Comparison of ENCODE assay signal across 17 cellular contexts in the genomic region with DNA sequence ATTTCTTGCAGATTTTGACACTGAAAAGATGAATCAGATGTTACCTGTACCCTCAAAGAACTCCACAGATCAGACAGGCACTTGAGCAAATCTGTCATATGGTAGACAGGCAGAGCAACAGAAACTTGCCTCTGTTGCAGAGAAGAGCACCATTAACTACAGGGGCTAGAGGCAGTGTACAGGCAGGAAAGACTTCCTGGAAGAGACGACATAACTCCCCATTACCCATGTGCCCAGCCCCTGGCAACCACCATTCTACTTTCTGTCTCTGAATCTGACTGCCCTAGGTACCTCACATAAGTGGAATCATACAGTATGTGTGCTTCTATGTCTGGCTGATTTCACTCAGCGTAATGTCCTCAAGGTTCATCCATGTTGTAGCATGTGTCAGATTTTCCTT. TPM values are rescaled to one million over a fixed set of nuclear protein-coding genes. Genes with fewer than 3 reads are reported as not detected.
DNase-seq lines count a peak whose midpoint lies in the region; TF ChIP-seq lines count a peak whose summit lies in the region.
"Had no signal": no experiment of that assay in that cellular context is flagged by ENCODE, and none has a peak within 500 bp of the region (broad histone marks: within the 10 kb centered on the region; RNA-seq: fewer than 3 reads in every experiment).

No MANE protein-coding gene starts in this region.

- no peaks in the 10 kb centered on the region for H3K4me1 ChIP-seq in endodermal cell (ENCODE audit: control insufficient read depth, insufficient read depth, low read length)

- no peaks in the 10 kb centered on the region for H3K9me3 Mint-ChIP-seq in activated naive CD4-positive, alpha-beta T cell treated with anti-CD3 and anti-CD28 coated beads, Interleukin-2, amount 50 U/mL, for 24 hours
- no peaks in the 10 kb centered on the region for H3K9me3 Mint-ChIP-seq in activated CD4-positive, alpha-beta memory T cell treated with anti-CD3 and anti-CD28 coated beads for 36 hours
- H3K9me3 Mint-ChIP-seq in endodermal cell = peaks cover 5% of the 10 kb centered on the region
- H3K9me3 Mint-ChIP-seq in stimulated activated naive CD8-positive, alpha-beta T cell treated with anti-CD3 and anti-CD28 coated beads, Interleukin-15, Interleukin-2, amounts not matched to agents 100 ng/mL and 50 ng/mL, for 24 hours = no peaks in the 10 kb centered on the region
- H3K9me3 Mint-ChIP-seq in MCF 10A (ENCODE audit: unreplicated experiment) = no peaks in the 10 kb centered on the region
- H3K9me3 Mint-ChIP-seq: dendritic cell treated with granulocyte-macrophage colony-stimulating factor and Interleukin-4, amounts not matched to agents 40 ng/mL and 50 ng/mL, for 4 days had no signal

- H3K27ac Mint-ChIP-seq in activated naive CD4-positive, alpha-beta T cell treated with anti-CD3 and anti-CD28 coated beads, Interleukin-2, amount 50 U/mL, for 24 hours = peak overlapping the region; percentile 10
- H3K27ac Mint-ChIP-seq in activated CD4-positive, alpha-beta memory T cell treated with anti-CD3 and anti-CD28 coated beads for 36 hours = peak overlapping the region; percentile 78
- H3K27ac Mint-ChIP-seq in endodermal cell = peak overlapping the region; percentile 33
- H3K27ac Mint-ChIP-seq in stimulated activated naive CD8-positive, alpha-beta T cell treated with anti-CD3 and anti-CD28 coated beads, Interleukin-15, Interleukin-2, amounts not matched to agents 100 ng/mL and 50 ng/mL, for 24 hours = peak overlapping the region; percentile 13
- no peak overlapping the region for H3K27ac Mint-ChIP-seq in MCF 10A (ENCODE audit: low read depth, unreplicated experiment)
- H3K27ac Mint-ChIP-seq: dendritic cell treated with granulocyte-macrophage colony-stimulating factor and Interleukin-4, amounts not matched to agents 40 ng/mL and 50 ng/mL, for 4 days had no signal

- WGBS in endodermal cell (ENCODE audit: insufficient coverage in 1 of 2, insufficient read length in 1 of 2), 2 experiments = 88 to 98% methylated on average over 1 to 2 of the region's 2 CpGs

- intact Hi-C loops in activated CD4-positive, alpha-beta memory T cell treated with anti-CD3 and anti-CD28 coated beads for 36 hours (cut with micrococcal nuclease) = no loop called here
- intact Hi-C loops in MCF 10A (cut with micrococcal nuclease) = no loop called here

- H3K36me3 ChIP-seq in endodermal cell (ENCODE audit: control insufficient read depth, insufficient read depth, low read length) = peaks cover 4% of the 10 kb centered on the region

- H3K36me3 Mint-ChIP-seq in activated naive CD4-positive, alpha-beta T cell treated with anti-CD3 and anti-CD28 coated beads, Interleukin-2, amount 50 U/mL, for 24 hours = peaks cover 1% of the 10 kb centered on the region
- H3K36me3 Mint-ChIP-seq in activated CD4-positive, alpha-beta memory T cell treated with anti-CD3 and anti-CD28 coated beads for 36 hours = peaks cover 1% of the 10 kb centered on the region
- H3K36me3 Mint-ChIP-seq in endodermal cell (ENCODE audit: low read depth) (peaks cover 2% of the 10 kb centered on the region), MCF 10A (ENCODE audit: insufficient read depth, unreplicated experiment) (peaks cover 6% of the 10 kb centered on the region)
- H3K36me3 Mint-ChIP-seq in stimulated activated naive CD8-positive, alpha-beta T cell treated with anti-CD3 and anti-CD28 coated beads, Interleukin-15, Interleukin-2, amounts not matched to agents 100 ng/mL and 50 ng/mL, for 24 hours (ENCODE audit: low read depth) = peaks cover 4% of the 10 kb centered on the region

- no peak overlapping the region for H3K27ac ChIP-seq in endodermal cell (ENCODE audit: low read depth, low read length)

- no peak for DNase-seq in activated naive CD4-positive, alpha-beta T cell (lab: John Stamatoyannopoulos, UW)
- DNase-seq in activated CD4-positive, alpha-beta memory T cell treated with anti-CD3 and anti-CD28 coated beads for 36 hours = peak; percentile 46
- DNase-seq in endodermal cell (no peak), NCI-H1092 (lab: John Stamatoyannopoulos, UW) (no peak), MCF 10A (ENCODE audit: unreplicated experiment) (no peak)
- no peak for DNase-seq in stimulated activated CD4-positive, alpha-beta T cell treated with anti-CD3 and anti-CD28 coated beads, Interleukin-4, amount 100 ng/mL, for 1 hour
- DNase-seq: activated gamma-delta T cell treated with Interleukin-2 at 50 U/mL for 16 hours, HCEC 1CT, left cardiac atrium, NCI-H1930, NCI-H446 had no signal

- H3K4me1 Mint-ChIP-seq in activated naive CD4-positive, alpha-beta T cell treated with anti-CD3 and anti-CD28 coated beads, Interleukin-2, amount 50 U/mL, for 24 hours = peaks cover 31% of the 10 kb centered on the region
- H3K4me1 Mint-ChIP-seq in activated CD4-positive, alpha-beta memory T cell treated with anti-CD3 and anti-CD28 coated beads for 36 hours (ENCODE audit: low read depth) = peaks cover 23% of the 10 kb centered on the region
- H3K4me1 Mint-ChIP-seq in endodermal cell (no peaks in the 10 kb centered on the region), MCF 10A (ENCODE audit: insufficient read depth, unreplicated experiment) (peaks cover 9% of the 10 kb centered on the region)
- H3K4me1 Mint-ChIP-seq in stimulated activated naive CD8-positive, alpha-beta T cell treated with anti-CD3 and anti-CD28 coated beads, Interleukin-15, Interleukin-2, amounts not matched to agents 100 ng/mL and 50 ng/mL, for 24 hours (ENCODE audit: low read depth) = peaks cover 19% of the 10 kb centered on the region

- CTCF ChIA-PET in activated CD4-positive, alpha-beta memory T cell treated with anti-CD3 and anti-CD28 coated beads for 36 hours (lab: Charles Lee) = no interaction called here
- CTCF ChIA-PET in MCF 10A (lab: Yijun Ruan, JAX) = no interaction called here

- no peak overlapping the region for H3K4me3 ChIP-seq in endodermal cell (ENCODE audit: low read length)
- H3K4me3 ChIP-seq: GM12878, K562 had no signal

- H3K9me3 ChIP-seq in endodermal cell (ENCODE audit: control insufficient read depth, low read length) = peaks cover 8% of the 10 kb centered on the region

- H3K27me3 Mint-ChIP-seq in activated naive CD4-positive, alpha-beta T cell treated with anti-CD3 and anti-CD28 coated beads, Interleukin-2, amount 50 U/mL, for 24 hours = no peaks in the 10 kb centered on the region
- no peaks in the 10 kb centered on the region for H3K27me3 Mint-ChIP-seq in activated CD4-positive, alpha-beta memory T cell treated with anti-CD3 and anti-CD28 coated beads for 36 hours
- H3K27me3 Mint-ChIP-seq in endodermal cell (ENCODE audit: insufficient read depth) = no peaks in the 10 kb centered on the region
- no peaks in the 10 kb centered on the region for H3K27me3 Mint-ChIP-seq in stimulated activated naive CD8-positive, alpha-beta T cell treated with anti-CD3 and anti-CD28 coated beads, Interleukin-15, Interleukin-2, amounts not matched to agents 100 ng/mL and 50 ng/mL, for 24 hours
- no peaks in the 10 kb centered on the region for H3K27me3 Mint-ChIP-seq in MCF 10A (ENCODE audit: insufficient read depth, unreplicated experiment)
- H3K27me3 Mint-ChIP-seq: brain; dendritic cell treated with granulocyte-macrophage colony-stimulating factor and Interleukin-4, amounts not matched to agents 40 ng/mL and 50 ng/mL, for 4 days had no signal

- peak overlapping the region; percentile 37 for H3K4me3 Mint-ChIP-seq in activated naive CD4-positive, alpha-beta T cell treated with anti-CD3 and anti-CD28 coated beads, Interleukin-2, amount 50 U/mL, for 24 hours
- H3K4me3 Mint-ChIP-seq in activated CD4-positive, alpha-beta memory T cell treated with anti-CD3 and anti-CD28 coated beads for 36 hours = no peak overlapping the region
- H3K4me3 Mint-ChIP-seq in endodermal cell (no peak overlapping the region), MCF 10A (ENCODE audit: unreplicated experiment) (no peak overlapping the region)
- H3K4me3 Mint-ChIP-seq in stimulated activated naive CD8-positive, alpha-beta T cell treated with anti-CD3 and anti-CD28 coated beads, Interleukin-15, Interleukin-2, amounts not matched to agents 100 ng/mL and 50 ng/mL, for 24 hours = no peak overlapping the region
- H3K4me3 Mint-ChIP-seq: brain; dendritic cell treated with granulocyte-macrophage colony-stimulating factor and Interleukin-4, amounts not matched to agents 40 ng/mL and 50 ng/mL, for 4 days had no signal

- TF ChIP-seq CTCF in endodermal cell (conservative IDR thresholded peaks at IDR 0.05) = no peak
- no peak for TF ChIP-seq CTCF in MCF 10A (IDR thresholded peaks at IDR 0.05; ENCODE audit: unreplicated experiment)

- no peaks in the 10 kb centered on the region for H3K27me3 ChIP-seq in endodermal cell (ENCODE audit: control insufficient read depth, insufficient read depth, low read length, poor library complexity, severe bottlenecking)

- POLR2A ChIA-PET in activated CD4-positive, alpha-beta memory T cell treated with anti-CD3 and anti-CD28 coated beads for 36 hours (lab: Charles Lee) = no interaction called here
- POLR2A ChIA-PET in MCF 10A (lab: Yijun Ruan, JAX) = no interaction called here

- no peak overlapping the region for H3K9ac ChIP-seq in endodermal cell (ENCODE audit: extremely low read depth, low read length, poor library complexity, severe bottlenecking)

- no TSS peak for BruUV-seq in MCF 10A (replicated peaks; lab: Mats Ljungman, UMichigan)

RNA-seq across cellular contexts. Expression of a gene that starts 15.5 kb away (rescaled TPM):
- 10 to 100 TPM; 12.6 to 13.7 TPM for total RNA-seq in activated CD4-positive, alpha-beta memory T cell treated with anti-CD3 and anti-CD28 coated beads for 36 hours
- total RNA-seq in endodermal cell = 10 to 100 TPM; 18.2 to 21.2 TPM
- polyA plus RNA-seq in endodermal cell (2013, experiment 1 of 2) = 20.6 TPM
- 21.5 TPM for polyA plus RNA-seq in endodermal cell (2013, experiment 2 of 2)
- 14.8 and 19.0 TPM in 2 replicates for total RNA-seq in MCF 10A (2022)

RNA-seq across cellular contexts. Expression of a gene that starts 37.0 kb away (rescaled TPM):
- 1 to 10 TPM; 2.2 to 2.5 TPM for total RNA-seq in activated CD4-positive, alpha-beta memory T cell treated with anti-CD3 and anti-CD28 coated beads for 36 hours
- 1 to 10 TPM; 3.6 to 4.7 TPM for total RNA-seq in endodermal cell
- 3.4 TPM for polyA plus RNA-seq in endodermal cell (2013, experiment 1 of 2)
- polyA plus RNA-seq in endodermal cell (2013, experiment 2 of 2) = 2.1 TPM
- 0.54 and 0.65 TPM in 2 replicates for total RNA-seq in MCF 10A (2022)

RNA-seq across cellular contexts. Expression of a gene that starts 37.1 kb away (rescaled TPM):
- 10 to 100 TPM in 1 of 2 experiments, 1 to 10 TPM in 1; 9.3 to 10.1 TPM for total RNA-seq in activated CD4-positive, alpha-beta memory T cell treated with anti-CD3 and anti-CD28 coated beads for 36 hours
- total RNA-seq in endodermal cell (10 to 100 TPM; 19.0 to 21.2 TPM), MCF 10A (2022) (12.8 and 14.5 TPM in 2 replicates)
- 24.5 TPM for polyA plus RNA-seq in endodermal cell (2013, experiment 1 of 2)
- polyA plus RNA-seq in endodermal cell (2013, experiment 2 of 2) = 20.7 TPM

RNA-seq across cellular contexts. Expression of a gene that starts 42.9 kb away (rescaled TPM):
- 10 to 100 TPM; 11.2 to 11.5 TPM for total RNA-seq in activated CD4-positive, alpha-beta memory T cell treated with anti-CD3 and anti-CD28 coated beads for 36 hours
- total RNA-seq in endodermal cell (1 to 10 TPM; 2.6 to 3.7 TPM), MCF 10A (2022) (3.2 and 4.5 TPM in 2 replicates)
- 5.8 TPM for polyA plus RNA-seq in endodermal cell (2013, experiment 1 of 2)
- polyA plus RNA-seq in endodermal cell (2013, experiment 2 of 2) = 6.2 TPM

RNA-seq across cellular contexts. Expression of a gene that starts 43.6 kb away (rescaled TPM):
- total RNA-seq in activated CD4-positive, alpha-beta memory T cell treated with anti-CD3 and anti-CD28 coated beads for 36 hours = 10 to 100 TPM; 63.0 to 63.9 TPM
- total RNA-seq in endodermal cell = 10 to 100 TPM; 39.3 to 41.5 TPM
- polyA plus RNA-seq in endodermal cell (2013, experiment 1 of 2) = 35.5 TPM
- polyA plus RNA-seq in endodermal cell (2013, experiment 2 of 2) = 27.6 TPM
- 26.1 and 33.6 TPM in 2 replicates for total RNA-seq in MCF 10A (2022)
